ENCODE assay signal across 8 cellular contexts in genomic region chr5:142769793-142770649, GRCh38.
A peak's percentile ranks its signal among the peaks of the same experiment; 100 is the strongest.
DNase-seq lines count a peak whose midpoint lies in the region; ATAC-seq lines count a peak whose summit lies in the region.

Gene ARHGAP26 (plus strand): TSS chr5:142770377. CDS start chr5:142770762, 385 bp downstream.

- DNase-seq in AML-193 (lab: John Stamatoyannopoulos, UW) = peak; percentile 94 to 96
- peak; percentile 91 for DNase-seq in NCI-H345 treated with DMSO at 0.1 percent for 48 hours (lab: John Stamatoyannopoulos, UW; ENCODE audit: unreplicated experiment)
- peak; percentile 98 for DNase-seq in cerebellar cortex (ENCODE audit: low spot score)
- DNase-seq in islet precursor cell = peak; percentile 99
- DNase-seq in stimulated activated CD4-positive, alpha-beta T cell treated with anti-CD3 and anti-CD28 coated beads, Interleukin-12 subunit alpha, Interleukin-12 subunit beta, amount 100 ng/mL, for 48 hours (ENCODE audit: low read depth in 2 of 3, low spot score in 1 of 3) = peak; percentile 82 to 94 (median 89)

- ATAC-seq in GM19025 (IDR thresholded peaks at IDR 0.05; ENCODE audit: low read depth, unreplicated experiment) (peak; percentile 97), HG03342 (IDR thresholded peaks at IDR 0.05; ENCODE audit: unreplicated experiment) (peak; percentile 97)
- peak; percentile 97 to 98 for ATAC-seq in activated CD4-positive, CD25-positive, alpha-beta regulatory T cell treated with anti-CD3 and anti-CD28 coated beads, Interleukin-2, amount 50 U/mL, for 24 hours

Comparison
In these comparisons a context has a peak if more than half of its experiments do, and no peak if none do; other contexts are left out.
1. Peak in every context shown above with its lines: DNase-seq and ATAC-seq.